Comparison of ENCODE assay signal across 1 cellular context in genomic region chr3:142272200-142272891, GRCh38.
TF ChIP-seq lines count a peak whose summit lies in the region.

No MANE protein-coding gene starts in this region.

TF ChIP-seq in WTC11, 78 proteins besides CTCF, POLR2A, EP300 and RAD21 (continued from another document):
- TF ChIP-seq E2F1 (CRISPR knock-in tag; IDR thresholded peaks at IDR 0.05): no peak
- no peak for TF ChIP-seq E2F5 (CRISPR knock-in tag; IDR thresholded peaks at IDR 0.05)
- no peak for TF ChIP-seq SOX15 (CRISPR knock-in tag; IDR thresholded peaks at IDR 0.05)
- no peak for TF ChIP-seq KAT7 (CRISPR knock-in tag; IDR thresholded peaks at IDR 0.05; ENCODE audit: borderline replicate concordance)
- TF ChIP-seq USF1 (CRISPR knock-in tag; IDR thresholded peaks at IDR 0.05): no peak
- no peak for TF ChIP-seq AR (CRISPR knock-in tag; IDR thresholded peaks at IDR 0.05)
- TF ChIP-seq AFF4 (CRISPR knock-in tag; IDR thresholded peaks at IDR 0.05; ENCODE audit: borderline replicate concordance): no peak
- no peak for TF ChIP-seq GRHL2 (CRISPR knock-in tag; IDR thresholded peaks at IDR 0.05; ENCODE audit: insufficient replicate concordance, severe bottlenecking)
